ENCODE assay signal across 1 cellular context in the genomic region with DNA sequence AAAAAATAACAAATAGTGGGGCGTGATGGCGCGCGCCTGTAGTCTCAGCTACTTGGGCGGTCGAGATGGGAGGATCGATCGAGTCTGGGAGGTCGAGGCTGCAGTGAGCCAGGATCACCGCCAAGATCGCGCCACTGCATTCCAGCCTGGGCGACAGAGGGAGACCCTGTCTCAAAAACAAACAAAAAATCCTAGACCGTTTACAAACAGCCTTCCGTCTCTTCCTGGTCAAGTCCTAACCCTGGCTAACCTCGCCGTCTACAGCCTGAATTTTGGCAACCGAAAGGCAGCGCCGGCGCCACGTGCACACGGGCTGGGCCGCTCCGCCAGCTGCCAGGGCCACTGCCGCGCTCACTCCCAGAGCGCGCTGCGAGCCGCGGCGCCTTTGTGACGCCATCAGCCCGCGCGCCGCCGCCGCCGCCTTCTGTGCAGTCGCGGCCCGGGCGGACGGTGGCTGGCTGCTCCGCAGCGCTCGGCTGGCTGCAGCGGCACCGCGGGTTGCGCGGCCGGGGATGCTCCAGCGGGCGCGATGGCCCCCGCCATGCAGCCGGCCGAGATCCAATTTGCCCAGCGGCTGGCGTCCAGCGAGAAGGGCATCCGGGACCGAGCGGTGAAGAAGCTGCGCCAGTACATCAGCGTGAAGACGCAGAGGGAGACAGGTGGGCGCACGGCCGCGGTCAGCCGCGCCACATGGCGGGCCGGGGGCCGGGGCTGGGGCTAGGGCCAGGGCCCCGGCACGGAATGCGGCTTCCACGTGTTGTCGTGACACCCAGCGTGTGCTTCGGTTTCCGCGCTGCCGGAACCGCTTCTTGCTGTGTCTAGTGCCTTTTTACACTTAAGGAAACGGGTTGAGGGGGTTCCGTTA.
TF ChIP-seq lines count a peak whose summit lies in the region.

A gene (minus strand): TSS at position 353 of the 865 bp plus-strand sequence. CDS start 1,392 bp downstream, outside the sequence.
A gene with protein sequence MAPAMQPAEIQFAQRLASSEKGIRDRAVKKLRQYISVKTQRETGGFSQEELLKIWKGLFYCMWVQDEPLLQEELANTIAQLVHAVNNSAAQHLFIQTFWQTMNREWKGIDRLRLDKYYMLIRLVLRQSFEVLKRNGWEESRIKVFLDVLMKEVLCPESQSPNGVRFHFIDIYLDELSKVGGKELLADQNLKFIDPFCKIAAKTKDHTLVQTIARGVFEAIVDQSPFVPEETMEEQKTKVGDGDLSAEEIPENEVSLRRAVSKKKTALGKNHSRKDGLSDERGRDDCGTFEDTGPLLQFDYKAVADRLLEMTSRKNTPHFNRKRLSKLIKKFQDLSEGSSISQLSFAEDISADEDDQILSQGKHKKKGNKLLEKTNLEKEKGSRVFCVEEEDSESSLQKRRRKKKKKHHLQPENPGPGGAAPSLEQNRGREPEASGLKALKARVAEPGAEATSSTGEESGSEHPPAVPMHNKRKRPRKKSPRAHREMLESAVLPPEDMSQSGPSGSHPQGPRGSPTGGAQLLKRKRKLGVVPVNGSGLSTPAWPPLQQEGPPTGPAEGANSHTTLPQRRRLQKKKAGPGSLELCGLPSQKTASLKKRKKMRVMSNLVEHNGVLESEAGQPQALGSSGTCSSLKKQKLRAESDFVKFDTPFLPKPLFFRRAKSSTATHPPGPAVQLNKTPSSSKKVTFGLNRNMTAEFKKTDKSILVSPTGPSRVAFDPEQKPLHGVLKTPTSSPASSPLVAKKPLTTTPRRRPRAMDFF (plus strand): TSS at position 425 of the 865 bp plus-strand sequence. CDS start 105 bp downstream, at position 530.

TF ChIP-seq in GM12878, 131 proteins besides CTCF, POLR2A, EP300 and RAD21 (continued from another document and continues in another):
- no peak for TF ChIP-seq ETV6 (conservative IDR thresholded peaks at IDR 0.05 in 1 of 2, IDR thresholded peaks at IDR 0.05 in 1 of 2; ENCODE audit: borderline replicate concordance in 1 of 2, low read depth in 1 of 2)
- TF ChIP-seq LARP7 (IDR thresholded peaks at IDR 0.05) = peak; percentile 95
- no peak for TF ChIP-seq CBX5 (IDR thresholded peaks at IDR 0.05; ENCODE audit: low read depth)
- TF ChIP-seq HDAC2 (IDR thresholded peaks at IDR 0.05) = peak; percentile 34; the same call in 1 of the 2 replicates
- no peak for TF ChIP-seq PML (IDR thresholded peaks at IDR 0.05; ENCODE audit: low read length)
- TF ChIP-seq, protein P1, sequence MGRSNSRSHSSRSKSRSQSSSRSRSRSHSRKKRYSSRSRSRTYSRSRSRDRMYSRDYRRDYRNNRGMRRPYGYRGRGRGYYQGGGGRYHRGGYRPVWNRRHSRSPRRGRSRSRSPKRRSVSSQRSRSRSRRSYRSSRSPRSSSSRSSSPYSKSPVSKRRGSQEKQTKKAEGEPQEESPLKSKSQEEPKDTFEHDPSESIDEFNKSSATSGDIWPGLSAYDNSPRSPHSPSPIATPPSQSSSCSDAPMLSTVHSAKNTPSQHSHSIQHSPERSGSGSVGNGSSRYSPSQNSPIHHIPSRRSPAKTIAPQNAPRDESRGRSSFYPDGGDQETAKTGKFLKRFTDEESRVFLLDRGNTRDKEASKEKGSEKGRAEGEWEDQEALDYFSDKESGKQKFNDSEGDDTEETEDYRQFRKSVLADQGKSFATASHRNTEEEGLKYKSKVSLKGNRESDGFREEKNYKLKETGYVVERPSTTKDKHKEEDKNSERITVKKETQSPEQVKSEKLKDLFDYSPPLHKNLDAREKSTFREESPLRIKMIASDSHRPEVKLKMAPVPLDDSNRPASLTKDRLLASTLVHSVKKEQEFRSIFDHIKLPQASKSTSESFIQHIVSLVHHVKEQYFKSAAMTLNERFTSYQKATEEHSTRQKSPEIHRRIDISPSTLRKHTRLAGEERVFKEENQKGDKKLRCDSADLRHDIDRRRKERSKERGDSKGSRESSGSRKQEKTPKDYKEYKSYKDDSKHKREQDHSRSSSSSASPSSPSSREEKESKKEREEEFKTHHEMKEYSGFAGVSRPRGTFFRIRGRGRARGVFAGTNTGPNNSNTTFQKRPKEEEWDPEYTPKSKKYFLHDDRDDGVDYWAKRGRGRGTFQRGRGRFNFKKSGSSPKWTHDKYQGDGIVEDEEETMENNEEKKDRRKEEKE (IDR thresholded peaks at IDR 0.05) = no peak
- TF ChIP-seq EED (IDR thresholded peaks at IDR 0.05; ENCODE audit: low read depth) = no peak
- TF ChIP-seq, protein P2, sequence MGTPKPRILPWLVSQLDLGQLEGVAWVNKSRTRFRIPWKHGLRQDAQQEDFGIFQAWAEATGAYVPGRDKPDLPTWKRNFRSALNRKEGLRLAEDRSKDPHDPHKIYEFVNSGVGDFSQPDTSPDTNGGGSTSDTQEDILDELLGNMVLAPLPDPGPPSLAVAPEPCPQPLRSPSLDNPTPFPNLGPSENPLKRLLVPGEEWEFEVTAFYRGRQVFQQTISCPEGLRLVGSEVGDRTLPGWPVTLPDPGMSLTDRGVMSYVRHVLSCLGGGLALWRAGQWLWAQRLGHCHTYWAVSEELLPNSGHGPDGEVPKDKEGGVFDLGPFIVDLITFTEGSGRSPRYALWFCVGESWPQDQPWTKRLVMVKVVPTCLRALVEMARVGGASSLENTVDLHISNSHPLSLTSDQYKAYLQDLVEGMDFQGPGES (IDR thresholded peaks at IDR 0.05) = no peak; the same call in 1 of the 2 replicates
- no peak for TF ChIP-seq MYB (IDR thresholded peaks at IDR 0.05; ENCODE audit: borderline replicate concordance, low read depth, low read length)
- no peak for TF ChIP-seq MEF2A (IDR thresholded peaks at IDR 0.05; ENCODE audit: insufficient read depth, low read depth, low read length)
- TF ChIP-seq, protein P3, sequence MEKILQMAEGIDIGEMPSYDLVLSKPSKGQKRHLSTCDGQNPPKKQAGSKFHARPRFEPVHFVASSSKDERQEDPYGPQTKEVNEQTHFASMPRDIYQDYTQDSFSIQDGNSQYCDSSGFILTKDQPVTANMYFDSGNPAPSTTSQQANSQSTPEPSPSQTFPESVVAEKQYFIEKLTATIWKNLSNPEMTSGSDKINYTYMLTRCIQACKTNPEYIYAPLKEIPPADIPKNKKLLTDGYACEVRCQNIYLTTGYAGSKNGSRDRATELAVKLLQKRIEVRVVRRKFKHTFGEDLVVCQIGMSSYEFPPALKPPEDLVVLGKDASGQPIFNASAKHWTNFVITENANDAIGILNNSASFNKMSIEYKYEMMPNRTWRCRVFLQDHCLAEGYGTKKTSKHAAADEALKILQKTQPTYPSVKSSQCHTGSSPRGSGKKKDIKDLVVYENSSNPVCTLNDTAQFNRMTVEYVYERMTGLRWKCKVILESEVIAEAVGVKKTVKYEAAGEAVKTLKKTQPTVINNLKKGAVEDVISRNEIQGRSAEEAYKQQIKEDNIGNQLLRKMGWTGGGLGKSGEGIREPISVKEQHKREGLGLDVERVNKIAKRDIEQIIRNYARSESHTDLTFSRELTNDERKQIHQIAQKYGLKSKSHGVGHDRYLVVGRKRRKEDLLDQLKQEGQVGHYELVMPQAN (conservative IDR thresholded peaks at IDR 0.05) = peak; percentile 95
- peak; percentile 60 for TF ChIP-seq ZNF24 (IDR thresholded peaks at IDR 0.05)
- TF ChIP-seq ZNF217 (IDR thresholded peaks at IDR 0.05) = peak; percentile 71; the same call in 1 of the 2 replicates
- TF ChIP-seq NRF1 (conservative IDR thresholded peaks at IDR 0.05; ENCODE audit: low read depth, low read length) = no peak
- TF ChIP-seq RBBP5 (conservative IDR thresholded peaks at IDR 0.05) = no peak
- TF ChIP-seq MEF2B (IDR thresholded peaks at IDR 0.05; ENCODE audit: partially characterized antibody, poor library complexity, severe bottlenecking) = peak; percentile 56
- TF ChIP-seq, protein P4, sequence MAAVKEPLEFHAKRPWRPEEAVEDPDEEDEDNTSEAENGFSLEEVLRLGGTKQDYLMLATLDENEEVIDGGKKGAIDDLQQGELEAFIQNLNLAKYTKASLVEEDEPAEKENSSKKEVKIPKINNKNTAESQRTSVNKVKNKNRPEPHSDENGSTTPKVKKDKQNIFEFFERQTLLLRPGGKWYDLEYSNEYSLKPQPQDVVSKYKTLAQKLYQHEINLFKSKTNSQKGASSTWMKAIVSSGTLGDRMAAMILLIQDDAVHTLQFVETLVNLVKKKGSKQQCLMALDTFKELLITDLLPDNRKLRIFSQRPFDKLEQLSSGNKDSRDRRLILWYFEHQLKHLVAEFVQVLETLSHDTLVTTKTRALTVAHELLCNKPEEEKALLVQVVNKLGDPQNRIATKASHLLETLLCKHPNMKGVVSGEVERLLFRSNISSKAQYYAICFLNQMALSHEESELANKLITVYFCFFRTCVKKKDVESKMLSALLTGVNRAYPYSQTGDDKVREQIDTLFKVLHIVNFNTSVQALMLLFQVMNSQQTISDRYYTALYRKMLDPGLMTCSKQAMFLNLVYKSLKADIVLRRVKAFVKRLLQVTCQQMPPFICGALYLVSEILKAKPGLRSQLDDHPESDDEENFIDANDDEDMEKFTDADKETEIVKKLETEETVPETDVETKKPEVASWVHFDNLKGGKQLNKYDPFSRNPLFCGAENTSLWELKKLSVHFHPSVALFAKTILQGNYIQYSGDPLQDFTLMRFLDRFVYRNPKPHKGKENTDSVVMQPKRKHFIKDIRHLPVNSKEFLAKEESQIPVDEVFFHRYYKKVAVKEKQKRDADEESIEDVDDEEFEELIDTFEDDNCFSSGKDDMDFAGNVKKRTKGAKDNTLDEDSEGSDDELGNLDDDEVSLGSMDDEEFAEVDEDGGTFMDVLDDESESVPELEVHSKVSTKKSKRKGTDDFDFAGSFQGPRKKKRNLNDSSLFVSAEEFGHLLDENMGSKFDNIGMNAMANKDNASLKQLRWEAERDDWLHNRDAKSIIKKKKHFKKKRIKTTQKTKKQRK (IDR thresholded peaks at IDR 0.05; ENCODE audit: low read depth, low read length) = no peak
- no peak for TF ChIP-seq SMAD5 (IDR thresholded peaks at IDR 0.05; ENCODE audit: low read depth)
- TF ChIP-seq, protein P5, sequence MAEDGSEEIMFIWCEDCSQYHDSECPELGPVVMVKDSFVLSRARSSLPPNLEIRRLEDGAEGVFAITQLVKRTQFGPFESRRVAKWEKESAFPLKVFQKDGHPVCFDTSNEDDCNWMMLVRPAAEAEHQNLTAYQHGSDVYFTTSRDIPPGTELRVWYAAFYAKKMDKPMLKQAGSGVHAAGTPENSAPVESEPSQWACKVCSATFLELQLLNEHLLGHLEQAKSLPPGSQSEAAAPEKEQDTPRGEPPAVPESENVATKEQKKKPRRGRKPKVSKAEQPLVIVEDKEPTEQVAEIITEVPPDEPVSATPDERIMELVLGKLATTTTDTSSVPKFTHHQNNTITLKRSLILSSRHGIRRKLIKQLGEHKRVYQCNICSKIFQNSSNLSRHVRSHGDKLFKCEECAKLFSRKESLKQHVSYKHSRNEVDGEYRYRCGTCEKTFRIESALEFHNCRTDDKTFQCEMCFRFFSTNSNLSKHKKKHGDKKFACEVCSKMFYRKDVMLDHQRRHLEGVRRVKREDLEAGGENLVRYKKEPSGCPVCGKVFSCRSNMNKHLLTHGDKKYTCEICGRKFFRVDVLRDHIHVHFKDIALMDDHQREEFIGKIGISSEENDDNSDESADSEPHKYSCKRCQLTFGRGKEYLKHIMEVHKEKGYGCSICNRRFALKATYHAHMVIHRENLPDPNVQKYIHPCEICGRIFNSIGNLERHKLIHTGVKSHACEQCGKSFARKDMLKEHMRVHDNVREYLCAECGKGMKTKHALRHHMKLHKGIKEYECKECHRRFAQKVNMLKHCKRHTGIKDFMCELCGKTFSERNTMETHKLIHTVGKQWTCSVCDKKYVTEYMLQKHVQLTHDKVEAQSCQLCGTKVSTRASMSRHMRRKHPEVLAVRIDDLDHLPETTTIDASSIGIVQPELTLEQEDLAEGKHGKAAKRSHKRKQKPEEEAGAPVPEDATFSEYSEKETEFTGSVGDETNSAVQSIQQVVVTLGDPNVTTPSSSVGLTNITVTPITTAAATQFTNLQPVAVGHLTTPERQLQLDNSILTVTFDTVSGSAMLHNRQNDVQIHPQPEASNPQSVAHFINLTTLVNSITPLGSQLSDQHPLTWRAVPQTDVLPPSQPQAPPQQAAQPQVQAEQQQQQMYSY (CRISPR knock-in tag; IDR thresholded peaks at IDR 0.05) = no peak
- TF ChIP-seq HDGF (IDR thresholded peaks at IDR 0.05) = no peak
- TF ChIP-seq SMC3 (IDR thresholded peaks at IDR 0.05; ENCODE audit: borderline replicate concordance, low read length) = no peak
- peak in 1 of 2 experiments; percentile 29; a peak in 1 of 4 replicates for TF ChIP-seq IKZF2 (IDR thresholded peaks at IDR 0.05)
- TF ChIP-seq, protein P6, sequence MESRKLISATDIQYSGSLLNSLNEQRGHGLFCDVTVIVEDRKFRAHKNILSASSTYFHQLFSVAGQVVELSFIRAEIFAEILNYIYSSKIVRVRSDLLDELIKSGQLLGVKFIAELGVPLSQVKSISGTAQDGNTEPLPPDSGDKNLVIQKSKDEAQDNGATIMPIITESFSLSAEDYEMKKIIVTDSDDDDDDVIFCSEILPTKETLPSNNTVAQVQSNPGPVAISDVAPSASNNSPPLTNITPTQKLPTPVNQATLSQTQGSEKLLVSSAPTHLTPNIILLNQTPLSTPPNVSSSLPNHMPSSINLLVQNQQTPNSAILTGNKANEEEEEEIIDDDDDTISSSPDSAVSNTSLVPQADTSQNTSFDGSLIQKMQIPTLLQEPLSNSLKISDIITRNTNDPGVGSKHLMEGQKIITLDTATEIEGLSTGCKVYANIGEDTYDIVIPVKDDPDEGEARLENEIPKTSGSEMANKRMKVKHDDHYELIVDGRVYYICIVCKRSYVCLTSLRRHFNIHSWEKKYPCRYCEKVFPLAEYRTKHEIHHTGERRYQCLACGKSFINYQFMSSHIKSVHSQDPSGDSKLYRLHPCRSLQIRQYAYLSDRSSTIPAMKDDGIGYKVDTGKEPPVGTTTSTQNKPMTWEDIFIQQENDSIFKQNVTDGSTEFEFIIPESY (IDR thresholded peaks at IDR 0.05) = peak; percentile 90
- TF ChIP-seq, protein P7, sequence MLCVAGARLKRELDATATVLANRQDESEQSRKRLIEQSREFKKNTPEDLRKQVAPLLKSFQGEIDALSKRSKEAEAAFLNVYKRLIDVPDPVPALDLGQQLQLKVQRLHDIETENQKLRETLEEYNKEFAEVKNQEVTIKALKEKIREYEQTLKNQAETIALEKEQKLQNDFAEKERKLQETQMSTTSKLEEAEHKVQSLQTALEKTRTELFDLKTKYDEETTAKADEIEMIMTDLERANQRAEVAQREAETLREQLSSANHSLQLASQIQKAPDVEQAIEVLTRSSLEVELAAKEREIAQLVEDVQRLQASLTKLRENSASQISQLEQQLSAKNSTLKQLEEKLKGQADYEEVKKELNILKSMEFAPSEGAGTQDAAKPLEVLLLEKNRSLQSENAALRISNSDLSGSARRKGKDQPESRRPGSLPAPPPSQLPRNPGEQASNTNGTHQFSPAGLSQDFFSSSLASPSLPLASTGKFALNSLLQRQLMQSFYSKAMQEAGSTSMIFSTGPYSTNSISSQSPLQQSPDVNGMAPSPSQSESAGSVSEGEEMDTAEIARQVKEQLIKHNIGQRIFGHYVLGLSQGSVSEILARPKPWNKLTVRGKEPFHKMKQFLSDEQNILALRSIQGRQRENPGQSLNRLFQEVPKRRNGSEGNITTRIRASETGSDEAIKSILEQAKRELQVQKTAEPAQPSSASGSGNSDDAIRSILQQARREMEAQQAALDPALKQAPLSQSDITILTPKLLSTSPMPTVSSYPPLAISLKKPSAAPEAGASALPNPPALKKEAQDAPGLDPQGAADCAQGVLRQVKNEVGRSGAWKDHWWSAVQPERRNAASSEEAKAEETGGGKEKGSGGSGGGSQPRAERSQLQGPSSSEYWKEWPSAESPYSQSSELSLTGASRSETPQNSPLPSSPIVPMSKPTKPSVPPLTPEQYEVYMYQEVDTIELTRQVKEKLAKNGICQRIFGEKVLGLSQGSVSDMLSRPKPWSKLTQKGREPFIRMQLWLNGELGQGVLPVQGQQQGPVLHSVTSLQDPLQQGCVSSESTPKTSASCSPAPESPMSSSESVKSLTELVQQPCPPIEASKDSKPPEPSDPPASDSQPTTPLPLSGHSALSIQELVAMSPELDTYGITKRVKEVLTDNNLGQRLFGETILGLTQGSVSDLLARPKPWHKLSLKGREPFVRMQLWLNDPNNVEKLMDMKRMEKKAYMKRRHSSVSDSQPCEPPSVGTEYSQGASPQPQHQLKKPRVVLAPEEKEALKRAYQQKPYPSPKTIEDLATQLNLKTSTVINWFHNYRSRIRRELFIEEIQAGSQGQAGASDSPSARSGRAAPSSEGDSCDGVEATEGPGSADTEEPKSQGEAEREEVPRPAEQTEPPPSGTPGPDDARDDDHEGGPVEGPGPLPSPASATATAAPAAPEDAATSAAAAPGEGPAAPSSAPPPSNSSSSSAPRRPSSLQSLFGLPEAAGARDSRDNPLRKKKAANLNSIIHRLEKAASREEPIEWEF (IDR thresholded peaks at IDR 0.05; ENCODE audit: insufficient replicate concordance, low read depth, low read length) = no peak
